Comparison of ENCODE assay signal across 14 cellular contexts in genomic region chr5:154078305-154078704, GRCh38. TPM values are rescaled to one million over a fixed set of nuclear protein-coding genes. Genes with fewer than 3 reads are reported as not detected.
A peak's percentile ranks its signal among the peaks of the same experiment; 100 is the strongest.
DNase-seq lines count a peak whose midpoint lies in the region; ATAC-seq, FAIRE-seq and TF ChIP-seq lines count a peak whose summit lies in the region.
"Had no signal": no experiment of that assay in that cellular context is flagged by ENCODE, and none has a peak within 500 bp of the region (broad histone marks: within the 10 kb centered on the region; RNA-seq: fewer than 3 reads in every experiment).

No MANE protein-coding gene starts in this region.

- H3K36me3 ChIP-seq in PC-9 (ENCODE audit: low read depth) (no peaks in the 10 kb centered on the region), pancreas (no peaks in the 10 kb centered on the region)
- H3K36me3 ChIP-seq: ovary had no signal

- H2AFZ ChIP-seq in PC-9: no peak overlapping the region

- no peaks in the 10 kb centered on the region for H3K9me2 ChIP-seq in PC-9 (ENCODE audit: insufficient read depth)

- FAIRE-seq in pancreas (lab: Jason Lieb, UNC): no peak

- H3K27ac Mint-ChIP-seq in T-helper 1 cell treated with Interleukin-12 subunit alpha and Interleukin-12 subunit beta and Interleukin-4 antibody, amounts not matched to agents 30 μg/mL and 1 μg/mL, for 36 hours: peak overlapping the region; percentile 7
- H3K27ac Mint-ChIP-seq: endodermal cell had no signal

- no peak for DNase-seq in T-helper 1 cell
- peak; percentile 89 for DNase-seq in NCI-H146 treated with DMSO at 0.1 percent for 48 hours (lab: John Stamatoyannopoulos, UW; ENCODE audit: unreplicated experiment)
- peak in 1 of 2 experiments; percentile 40 for DNase-seq in PC-9
- no peak for DNase-seq in pancreas
- no peak for DNase-seq in A172 (ENCODE audit: low spot score)
- no peak for DNase-seq in OCI-M2 (lab: John Stamatoyannopoulos, UW; ENCODE audit: unreplicated experiment)
- DNase-seq: activated naive CD4-positive, alpha-beta T cell treated with Interleukin-2 at 50 U/mL for 16 hours; endodermal cell; islet precursor cell; MM.1S; ovary; SW 1271 had no signal

- peaks cover 47% of the 10 kb centered on the region for H3K4me1 ChIP-seq in PC-9 (replicated peaks; ENCODE audit: insufficient read depth)
- peaks cover 5 to 14% (median 11%) of the 10 kb centered on the region in 3 donors for H3K4me1 ChIP-seq in pancreas

- H3K79me2 ChIP-seq in PC-9 (ENCODE audit: low read depth): no peaks in the 10 kb centered on the region

- no peaks in the 10 kb centered on the region for H3K27me3 Mint-ChIP-seq in T-helper 1 cell treated with Interleukin-12 subunit alpha and Interleukin-12 subunit beta and Interleukin-4 antibody, amounts not matched to agents 30 μg/mL and 1 μg/mL, for 36 hours (ENCODE audit: low read depth)

- H3K27me3 ChIP-seq in PC-9 (ENCODE audit: insufficient read depth, low read depth) (no peaks in the 10 kb centered on the region), pancreas (no peaks in the 10 kb centered on the region)
- H3K27me3 ChIP-seq: ovary had no signal

- H3F3A ChIP-seq in PC-9 (ENCODE audit: insufficient read depth, low read depth): peaks cover 23% of the 10 kb centered on the region; the same call in 1 of the 2 replicates

- H3K27ac ChIP-seq in PC-9: peak overlapping the region; percentile 58
- H3K27ac ChIP-seq in pancreas: no peak overlapping the region
- H3K27ac ChIP-seq: ovary had no signal

- WGBS in pancreas, 2 donors: 29 to 54% methylated on average over 1 of the region's 1 CpG

- peak overlapping the region; percentile 42 for H3K4me2 ChIP-seq in PC-9

- H3K9me3 ChIP-seq in PC-9 (ENCODE audit: insufficient read depth, low read depth) (no peaks in the 10 kb centered on the region), pancreas (no peaks in the 10 kb centered on the region)
- H3K9me3 ChIP-seq: ovary had no signal

- intact Hi-C loops in PC-9 (cut with micrococcal nuclease; ENCODE audit: unreplicated experiment) (loop anchor here (5.0 kb wide), 1 partner anchor 369 kb away; the partner anchor contains the start of gene SAP30L), pancreas (cut with DNase I) (loop anchor here in 1 of 3 donors (10.0 kb wide), 1 partner anchor 106 kb away; no protein-coding TSS in a partner anchor)

- peaks cover 4% of the 10 kb centered on the region for H3K36me3 Mint-ChIP-seq in T-helper 1 cell treated with Interleukin-12 subunit alpha and Interleukin-12 subunit beta and Interleukin-4 antibody, amounts not matched to agents 30 μg/mL and 1 μg/mL, for 36 hours (ENCODE audit: low read depth)

- no TSS peak for BruUV-seq in PC-9 (replicated peaks; lab: Mats Ljungman, UMichigan)

- CTCF ChIA-PET in PC-9 (lab: Charles Lee): interaction anchor here (0.6 kb wide), 1 partner anchor 40 kb away, joined by 3 read pairs; no protein-coding TSS in a partner anchor

- H4K20me1 ChIP-seq in PC-9 (ENCODE audit: insufficient read depth): no peaks in the 10 kb centered on the region

- POLR2A ChIA-PET in PC-9 (lab: Charles Lee; ENCODE audit: unreplicated experiment): no interaction called here

- H3K4me3 Mint-ChIP-seq in T-helper 1 cell treated with Interleukin-12 subunit alpha and Interleukin-12 subunit beta and Interleukin-4 antibody, amounts not matched to agents 30 μg/mL and 1 μg/mL, for 36 hours: no peak overlapping the region
- H3K4me3 Mint-ChIP-seq: endodermal cell had no signal

- H3K4me3 ChIP-seq in PC-9 (no peak overlapping the region), pancreas (no peak overlapping the region)
- H3K4me3 ChIP-seq: ovary had no signal

- H3K4me1 Mint-ChIP-seq in T-helper 1 cell treated with Interleukin-12 subunit alpha and Interleukin-12 subunit beta and Interleukin-4 antibody, amounts not matched to agents 30 μg/mL and 1 μg/mL, for 36 hours (ENCODE audit: low read depth): peaks cover 41% of the 10 kb centered on the region

- ATAC-seq in pancreas (peak in 3 of 4 donors; percentile 29 to 56 (median 49)), HG02610 (IDR thresholded peaks at IDR 0.05; ENCODE audit: unreplicated experiment) (no peak)

- TF ChIP-seq CTCF in PC-9 (conservative IDR thresholded peaks at IDR 0.05) (no peak), pancreas (IDR thresholded peaks at IDR 0.05) (no peak)

- no peaks in the 10 kb centered on the region for H3K9me3 Mint-ChIP-seq in T-helper 1 cell treated with Interleukin-12 subunit alpha and Interleukin-12 subunit beta and Interleukin-4 antibody, amounts not matched to agents 30 μg/mL and 1 μg/mL, for 36 hours
- H3K9me3 Mint-ChIP-seq: endodermal cell had no signal

RNA-seq across cellular contexts. Expression of gene MFAP3, which starts 39.5 kb away (rescaled TPM):
- total RNA-seq in PC-9 (2021): 24.4 and 29.3 TPM in 2 replicates
- 10 to 100 TPM in 3 of 6 donors, 1 to 10 TPM in 3; 7.6 to 16.3 (median 9.6) TPM for total RNA-seq in pancreas
- polyA plus RNA-seq in pancreas: 1 to 10 TPM in 1 of 2 donors, under 1 TPM in 1; 0.99 to 4.3 TPM
- total RNA-seq in A172 (2014; rRNA removed; shearing (Covaris generic)): 66.8 and 76.0 TPM in 2 replicates

RNA-seq across cellular contexts. Expression of gene FAM114A2, which starts 39.6 kb away (rescaled TPM):
- total RNA-seq in PC-9 (2021): 17.1 and 18.9 TPM in 2 replicates
- total RNA-seq in pancreas: 10 to 100 TPM; 16.1 to 37.2 (median 25.2) TPM
- polyA plus RNA-seq in pancreas: 1 to 10 TPM; 7.2 to 7.8 TPM
- total RNA-seq in A172 (2014; rRNA removed; shearing (Covaris generic)): 28.6 and 30.7 TPM in 2 replicates
